Comparison of ENCODE assay signal across 8 cellular contexts in the genomic region with DNA sequence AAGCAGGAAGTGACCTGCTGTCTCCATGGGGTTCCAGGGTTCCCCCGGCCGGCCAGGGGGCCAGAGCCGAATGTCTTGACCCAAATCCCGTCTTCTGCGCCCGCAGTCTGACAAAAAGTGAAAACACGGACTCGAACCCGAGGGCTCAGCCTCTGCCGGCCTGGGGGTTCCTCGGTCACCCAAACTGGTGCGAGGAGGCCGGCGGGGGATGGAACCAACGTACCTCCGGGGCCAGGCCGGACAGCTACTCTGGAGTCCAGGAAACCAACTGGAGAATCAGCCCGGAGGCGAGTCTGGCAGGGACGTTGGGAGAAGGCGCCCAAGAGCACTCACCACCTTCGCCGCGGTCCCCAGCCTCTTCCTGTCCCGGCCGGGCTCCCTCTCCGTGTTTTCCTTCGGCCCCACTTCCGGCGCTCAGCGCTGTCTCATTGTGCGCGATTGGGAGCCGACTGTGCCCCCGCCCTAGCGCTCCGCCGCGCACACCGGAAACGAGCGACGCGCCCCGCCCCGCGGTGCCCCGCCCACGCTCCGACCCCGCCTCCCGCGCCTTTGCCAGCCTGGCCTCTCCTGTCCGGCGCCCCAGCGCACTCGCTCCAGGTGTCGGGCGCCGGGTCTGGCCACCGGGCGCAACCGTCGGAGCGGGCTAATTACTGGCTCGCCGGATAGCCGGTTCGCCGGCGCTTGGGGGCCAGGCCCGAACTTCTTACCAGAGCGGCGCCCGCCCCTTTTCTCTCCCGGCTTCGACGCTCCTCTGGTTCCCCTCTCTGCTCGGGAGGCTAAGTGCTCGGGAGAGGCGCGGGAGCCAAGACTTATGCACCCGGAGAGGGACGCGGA. TPM values are rescaled to one million over a fixed set of nuclear protein-coding genes. Genes with fewer than 3 reads are reported as not detected.
A peak's percentile ranks its signal among the peaks of the same experiment; 100 is the strongest.
DNase-seq lines count a peak whose midpoint lies in the region; ATAC-seq and TF ChIP-seq lines count a peak whose summit lies in the region.

A gene with protein sequence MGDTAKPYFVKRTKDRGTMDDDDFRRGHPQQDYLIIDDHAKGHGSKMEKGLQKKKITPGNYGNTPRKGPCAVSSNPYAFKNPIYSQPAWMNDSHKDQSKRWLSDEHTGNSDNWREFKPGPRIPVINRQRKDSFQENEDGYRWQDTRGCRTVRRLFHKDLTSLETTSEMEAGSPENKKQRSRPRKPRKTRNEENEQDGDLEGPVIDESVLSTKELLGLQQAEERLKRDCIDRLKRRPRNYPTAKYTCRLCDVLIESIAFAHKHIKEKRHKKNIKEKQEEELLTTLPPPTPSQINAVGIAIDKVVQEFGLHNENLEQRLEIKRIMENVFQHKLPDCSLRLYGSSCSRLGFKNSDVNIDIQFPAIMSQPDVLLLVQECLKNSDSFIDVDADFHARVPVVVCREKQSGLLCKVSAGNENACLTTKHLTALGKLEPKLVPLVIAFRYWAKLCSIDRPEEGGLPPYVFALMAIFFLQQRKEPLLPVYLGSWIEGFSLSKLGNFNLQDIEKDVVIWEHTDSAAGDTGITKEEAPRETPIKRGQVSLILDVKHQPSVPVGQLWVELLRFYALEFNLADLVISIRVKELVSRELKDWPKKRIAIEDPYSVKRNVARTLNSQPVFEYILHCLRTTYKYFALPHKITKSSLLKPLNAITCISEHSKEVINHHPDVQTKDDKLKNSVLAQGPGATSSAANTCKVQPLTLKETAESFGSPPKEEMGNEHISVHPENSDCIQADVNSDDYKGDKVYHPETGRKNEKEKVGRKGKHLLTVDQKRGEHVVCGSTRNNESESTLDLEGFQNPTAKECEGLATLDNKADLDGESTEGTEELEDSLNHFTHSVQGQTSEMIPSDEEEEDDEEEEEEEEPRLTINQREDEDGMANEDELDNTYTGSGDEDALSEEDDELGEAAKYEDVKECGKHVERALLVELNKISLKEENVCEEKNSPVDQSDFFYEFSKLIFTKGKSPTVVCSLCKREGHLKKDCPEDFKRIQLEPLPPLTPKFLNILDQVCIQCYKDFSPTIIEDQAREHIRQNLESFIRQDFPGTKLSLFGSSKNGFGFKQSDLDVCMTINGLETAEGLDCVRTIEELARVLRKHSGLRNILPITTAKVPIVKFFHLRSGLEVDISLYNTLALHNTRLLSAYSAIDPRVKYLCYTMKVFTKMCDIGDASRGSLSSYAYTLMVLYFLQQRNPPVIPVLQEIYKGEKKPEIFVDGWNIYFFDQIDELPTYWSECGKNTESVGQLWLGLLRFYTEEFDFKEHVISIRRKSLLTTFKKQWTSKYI (N-terminal part only) (minus strand): TSS at position 363 of the 834 bp plus-strand sequence. CDS start 1,211 bp downstream, outside the sequence.

- H3K9ac ChIP-seq in fibroblast of lung (ENCODE audit: insufficient read depth, low read length), result peak within 1 kb of the TSS; percentile 86

- H3K36me3 Mint-ChIP-seq in GM23338 (ENCODE audit: low read depth), result peaks cover 14% of the 10 kb centered on the region
- peaks cover 0 to 14% (median 10%) of the 10 kb centered on the region in 5 donors for H3K36me3 Mint-ChIP-seq in naive thymus-derived CD4-positive, alpha-beta T cell
- peaks cover 8% of the 10 kb centered on the region for H3K36me3 Mint-ChIP-seq in stimulated activated memory B cell treated with anti-CD40 and anti-IgM and Interleukin-4, amounts not matched to agents 10 μg/mL and 1 μg/mL and 100 μg/mL, for 72 hours

- TF ChIP-seq CTCF in GM23338 (conservative IDR thresholded peaks at IDR 0.05; ENCODE audit: low read depth in 2 of 2), result no peak
- TF ChIP-seq CTCF in fibroblast of lung (conservative IDR thresholded peaks at IDR 0.05 in 1 of 2, IDR thresholded peaks at IDR 0.05 in 1 of 2; ENCODE audit: low read depth in 1 of 2, low read length in 2 of 2), result no peak

- peak; percentile 99 for DNase-seq in Daoy (ENCODE audit: low read depth)
- peak; percentile 98 for DNase-seq in GM23338 (ENCODE audit: low spot score)
- DNase-seq in Kasumi-1 (lab: John Stamatoyannopoulos, UW), result peak; percentile 91 to 94
- DNase-seq in RPMI8226, result peak; percentile 94
- peak; percentile 84 to 93 for DNase-seq in activated T-helper 1 cell treated with anti-CD3 and anti-CD28 coated beads, Interleukin-2, amount 50 U/mL, for 16 hours (ENCODE audit: low read depth in 1 of 2, low spot score in 1 of 2)
- peak; percentile 95 to 96 for DNase-seq in fibroblast of lung (ENCODE audit: low read depth in 2 of 2)
- peak; percentile 90 to 99 (median 94) for DNase-seq in naive thymus-derived CD4-positive, alpha-beta T cell

- POLR2A ChIA-PET in naive thymus-derived CD4-positive, alpha-beta T cell (lab: Charles Lee), result interaction anchor here (0.8 to 1.4 kb wide), 4 partner anchors 14 to 77 kb away, joined by 3 to 6 read pairs (median 4); a partner anchor contains a TSS

- peaks cover 20% of the 10 kb centered on the region for H3K4me1 Mint-ChIP-seq in GM23338
- peaks cover 28 to 57% (median 50%) of the 10 kb centered on the region in 7 donors for H3K4me1 Mint-ChIP-seq in naive thymus-derived CD4-positive, alpha-beta T cell
- H3K4me1 Mint-ChIP-seq in stimulated activated memory B cell treated with anti-CD40 and anti-IgM and Interleukin-4, amounts not matched to agents 10 μg/mL and 1 μg/mL and 100 μg/mL, for 72 hours, result peaks cover 44% of the 10 kb centered on the region

- H3K27ac Mint-ChIP-seq in GM23338, result peak within 1 kb of the TSS; percentile 92
- H3K27ac Mint-ChIP-seq in naive thymus-derived CD4-positive, alpha-beta T cell, result peak within 1 kb of the TSS; percentile 85 to 97 (median 94)
- peak within 1 kb of the TSS; percentile 94 for H3K27ac Mint-ChIP-seq in stimulated activated memory B cell treated with anti-CD40 and anti-IgM and Interleukin-4, amounts not matched to agents 10 μg/mL and 1 μg/mL and 100 μg/mL, for 72 hours

- H3K36me3 ChIP-seq in GM23338 (ENCODE audit: insufficient read depth) (no peaks in the 10 kb centered on the region), fibroblast of lung (ENCODE audit: control insufficient read depth, insufficient read depth, low read length) (no peaks in the 10 kb centered on the region)
- peaks cover 0 to 5% (median 0%) of the 10 kb centered on the region in 3 experiments for H3K36me3 ChIP-seq in naive thymus-derived CD4-positive, alpha-beta T cell (ENCODE audit: control insufficient read depth in 2 of 3, insufficient read depth in 3 of 3, low read length in 3 of 3)

- CTCF ChIA-PET in naive thymus-derived CD4-positive, alpha-beta T cell (lab: Charles Lee), result no interaction called here

- H3K79me2 ChIP-seq in GM23338 (replicated peaks; ENCODE audit: insufficient read depth), result peaks cover 45% of the 10 kb centered on the region
- H3K79me2 ChIP-seq in fibroblast of lung (ENCODE audit: control insufficient read depth, insufficient read depth, low read length), result peaks cover 43% of the 10 kb centered on the region

- H3F3A ChIP-seq in GM23338 (replicated peaks; ENCODE audit: low read depth), result no peaks in the 10 kb centered on the region; the same call in 1 of the 2 replicates

- intact Hi-C loops in naive thymus-derived CD4-positive, alpha-beta T cell (cut with micrococcal nuclease), result loop anchor here (1.0 to 10.0 kb wide), 11 partner anchors 16 to 1618 kb away; a partner anchor contains a TSS

- H3K27ac ChIP-seq in GM23338 (ENCODE audit: low read depth), result peak within 1 kb of the TSS; percentile 93
- H3K27ac ChIP-seq in fibroblast of lung (ENCODE audit: insufficient read depth, low read length), result peak within 1 kb of the TSS; percentile 88
- peak within 1 kb of the TSS; percentile 84 for H3K27ac ChIP-seq in naive thymus-derived CD4-positive, alpha-beta T cell (ENCODE audit: low read depth, low read length)

- no peaks in the 10 kb centered on the region for H3K9me2 ChIP-seq in GM23338 (ENCODE audit: insufficient read depth)

- no peaks in the 10 kb centered on the region for H3K9me3 Mint-ChIP-seq in GM23338
- H3K9me3 Mint-ChIP-seq in naive thymus-derived CD4-positive, alpha-beta T cell, result no peaks in the 10 kb centered on the region
- H3K9me3 Mint-ChIP-seq in stimulated activated memory B cell treated with anti-CD40 and anti-IgM and Interleukin-4, amounts not matched to agents 10 μg/mL and 1 μg/mL and 100 μg/mL, for 72 hours, result no peaks in the 10 kb centered on the region

- ATAC-seq in GM23338, result peak; percentile 92
- peak; percentile 98 for ATAC-seq in naive thymus-derived CD4-positive, alpha-beta T cell
- ATAC-seq in stimulated activated memory B cell treated with anti-CD40 and anti-IgM and Interleukin-4, amounts not matched to agents 10 μg/mL and 1 μg/mL and 100 μg/mL, for 72 hours, result peak; percentile 97

- H3K4me3 Mint-ChIP-seq in GM23338, result peak within 1 kb of the TSS; percentile 97
- H3K4me3 Mint-ChIP-seq in naive thymus-derived CD4-positive, alpha-beta T cell, result peak within 1 kb of the TSS; percentile 80 to 97 (median 95)
- H3K4me3 Mint-ChIP-seq in stimulated activated memory B cell treated with anti-CD40 and anti-IgM and Interleukin-4, amounts not matched to agents 10 μg/mL and 1 μg/mL and 100 μg/mL, for 72 hours, result peak within 1 kb of the TSS; percentile 99

- H3K4me1 ChIP-seq in GM23338 (ENCODE audit: insufficient read depth), result peaks cover 16% of the 10 kb centered on the region
- H3K4me1 ChIP-seq in fibroblast of lung (ENCODE audit: control insufficient read depth, extremely low read depth, insufficient read depth, low read length), result peaks cover 5% of the 10 kb centered on the region
- H3K4me1 ChIP-seq in naive thymus-derived CD4-positive, alpha-beta T cell (ENCODE audit: control insufficient read depth in 2 of 2, insufficient read depth in 2 of 2, low read length in 2 of 2), result peaks cover 7 to 14% of the 10 kb centered on the region in 2 donors

- H3K27me3 Mint-ChIP-seq in GM23338 (ENCODE audit: insufficient read depth, low read depth, poor library complexity), result peaks cover 4% of the 10 kb centered on the region
- H3K27me3 Mint-ChIP-seq in naive thymus-derived CD4-positive, alpha-beta T cell, result peaks cover 0 to 10% (median 0%) of the 10 kb centered on the region in 5 donors
- H3K27me3 Mint-ChIP-seq in stimulated activated memory B cell treated with anti-CD40 and anti-IgM and Interleukin-4, amounts not matched to agents 10 μg/mL and 1 μg/mL and 100 μg/mL, for 72 hours, result no peaks in the 10 kb centered on the region

- H3K27me3 ChIP-seq in GM23338 (ENCODE audit: insufficient read depth), result no peaks in the 10 kb centered on the region
- H3K27me3 ChIP-seq in fibroblast of lung (ENCODE audit: control insufficient read depth, insufficient read depth, low read length), result no peaks in the 10 kb centered on the region
- no peaks in the 10 kb centered on the region for H3K27me3 ChIP-seq in naive thymus-derived CD4-positive, alpha-beta T cell (ENCODE audit: control insufficient read depth in 2 of 2, insufficient read depth in 2 of 2, low read length in 2 of 2)

- H3K4me3 ChIP-seq in GM23338, result peak within 1 kb of the TSS; percentile 83
- peak within 1 kb of the TSS; percentile 75 to 98 (median 95) for H3K4me3 ChIP-seq in fibroblast of lung (replicated peaks in 1 of 4; ENCODE audit: control extremely low read depth in 1 of 4, insufficient read depth in 1 of 4, low read depth in 3 of 4, low read length in 4 of 4)
- H3K4me3 ChIP-seq in naive thymus-derived CD4-positive, alpha-beta T cell (ENCODE audit: low read length), result peak within 1 kb of the TSS; percentile 95

- H3K4me2 ChIP-seq in GM23338 (peak within 1 kb of the TSS; percentile 88), fibroblast of lung (ENCODE audit: extremely low read depth, insufficient read depth, low read length) (peak within 1 kb of the TSS; percentile 80)

- H4K20me1 ChIP-seq in GM23338 (replicated peaks; ENCODE audit: insufficient read depth) (peaks cover 6% of the 10 kb centered on the region; the same call in 1 of the 2 replicates), fibroblast of lung (ENCODE audit: control insufficient read depth, extremely low read depth, insufficient read depth, low read length) (no peaks in the 10 kb centered on the region)

- no peaks in the 10 kb centered on the region for H3K9me3 ChIP-seq in fibroblast of lung (ENCODE audit: control insufficient read depth, insufficient read depth, low read depth, low read length)
- H3K9me3 ChIP-seq in naive thymus-derived CD4-positive, alpha-beta T cell (ENCODE audit: control insufficient read depth in 2 of 3, low read length in 3 of 3), result no peaks in the 10 kb centered on the region

- H2AFZ ChIP-seq in GM23338 (peak within 1 kb of the TSS; percentile 92), fibroblast of lung (ENCODE audit: low read length) (peak within 1 kb of the TSS; percentile 80)

RNA-seq across cellular contexts. Expression of the gene that starts here (rescaled TPM):
- 17.4 and 26.6 TPM in 2 replicates for total RNA-seq in Daoy (2014; rRNA removed; shearing (Covaris generic))
- 23.8 and 28.4 TPM in 2 replicates for total RNA-seq in GM23338 (2014; rRNA removed; shearing (Covaris generic))
- polyA plus RNA-seq in GM23338 (2016; fragmentation: Nextera tagmentation; extraction: Ambion mirVana) (15.0 and 21.4 TPM in 2 replicates), fibroblast of lung (22.8 and 31.8 TPM in 2 replicates)
- total RNA-seq in fibroblast of lung, result 36.3 and 39.0 TPM in 2 replicates
- 12.0 and 17.6 TPM in 2 replicates for polyA plus RNA-seq in fibroblast of lung (2012)
- 1.4 and 5.1 TPM in 2 replicates for polyA minus RNA-seq in fibroblast of lung (ENCODE audit: low replicate concordance)
- total RNA-seq in naive thymus-derived CD4-positive, alpha-beta T cell, result 10 to 100 TPM; 38.5 to 57.4 (median 49.0) TPM
- polyA plus RNA-seq in naive thymus-derived CD4-positive, alpha-beta T cell, result 10 to 100 TPM; 15.2 to 19.7 TPM

Comparison
In these comparisons a context has a peak if more than half of its experiments do, and no peak if none do; other contexts are left out.
1. Peak in every context shown above with its lines: DNase-seq, ATAC-seq, H3K4me3 ChIP-seq and H3K27ac ChIP-seq.